Comparison of ENCODE assay signal across 17 cellular contexts in the genomic region with DNA sequence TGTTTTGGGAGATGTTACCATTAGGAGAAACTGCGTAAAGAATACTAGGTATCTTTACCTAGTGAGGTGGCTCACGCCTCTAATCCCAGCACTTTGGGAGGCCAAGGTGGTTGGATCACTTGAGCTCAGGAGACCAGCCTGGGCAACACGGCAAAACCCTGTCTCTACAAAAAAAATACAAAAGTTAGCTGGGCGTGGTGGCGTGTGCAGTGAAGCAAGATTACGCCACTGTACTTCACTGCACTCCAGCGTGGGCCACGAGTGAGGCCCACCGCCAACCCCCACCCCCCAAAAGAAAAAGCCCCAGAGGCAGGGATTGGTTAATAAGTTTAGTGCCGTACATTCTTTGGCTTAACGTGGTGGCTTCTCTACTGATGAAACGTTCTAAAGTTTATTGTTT. TPM values are rescaled to one million over a fixed set of nuclear protein-coding genes. Genes with fewer than 3 reads are reported as not detected.
"Had no signal": no experiment of that assay in that cellular context is flagged by ENCODE, and none has a peak within 500 bp of the region (broad histone marks: within the 10 kb centered on the region; RNA-seq: fewer than 3 reads in every experiment).

No MANE protein-coding gene starts in this region.

- H3K27ac ChIP-seq: brain microvascular endothelial cell, parathyroid adenoma, skin epidermis, thyroid gland had no signal

- H3K36me3 ChIP-seq: brain microvascular endothelial cell, thyroid gland had no signal

- H3K27me3 Mint-ChIP-seq: activated T-cell treated with anti-CD3 and anti-CD28 coated beads, Interleukin-2, amount 50 U/mL, for 24 hours had no signal

- DNase-seq: activated CD4-positive, alpha-beta T cell treated with anti-CD3 and anti-CD28 coated beads, Interleukin-2, amount 50 U/mL, for 48 hours; activated CD8-positive, alpha-beta memory T cell treated with anti-CD3 and anti-CD28 coated beads, Interleukin-2, amount 10 ng/mL, durations not matched to agents 7 days and 5 days; activated effector memory CD4-positive, alpha-beta T cell treated with Interleukin-2 at 50 U/mL for 16 hours; activated T-cell treated with anti-CD3 and anti-CD28 coated beads, Interleukin-2, amount 50 U/mL, for 24 hours; amygdala; dermis blood vessel endothelial cell had no signal

- H3K79me2 ChIP-seq: parathyroid adenoma had no signal

- H3K9me3 ChIP-seq: thyroid gland had no signal

- H3K27ac Mint-ChIP-seq: activated CD8-positive, alpha-beta memory T cell treated with anti-CD3 and anti-CD28 coated beads, Interleukin-2, amount 10 ng/mL, durations not matched to agents 7 days and 5 days; activated naive CD4-positive, alpha-beta T cell treated with anti-CD3 and anti-CD28 coated beads, Interleukin-2, amount 50 U/mL, for 72 hours; activated T-cell treated with anti-CD3 and anti-CD28 coated beads, Interleukin-2, amount 50 U/mL, for 24 hours had no signal

- H3K36me3 Mint-ChIP-seq: activated CD8-positive, alpha-beta memory T cell treated with anti-CD3 and anti-CD28 coated beads, Interleukin-2, amount 10 ng/mL, durations not matched to agents 7 days and 5 days; activated naive CD4-positive, alpha-beta T cell treated with anti-CD3 and anti-CD28 coated beads, Interleukin-2, amount 50 U/mL, for 72 hours had no signal

- ATAC-seq: activated CD8-positive, alpha-beta memory T cell treated with anti-CD3 and anti-CD28 coated beads, Interleukin-2, amount 10 ng/mL, durations not matched to agents 7 days and 5 days; activated naive CD4-positive, alpha-beta T cell treated with anti-CD3 and anti-CD28 coated beads, Interleukin-2, amount 50 U/mL, for 72 hours; esophagus mucosa; left lobe of liver had no signal

- H3K4me3 Mint-ChIP-seq: activated CD8-positive, alpha-beta memory T cell treated with anti-CD3 and anti-CD28 coated beads, Interleukin-2, amount 10 ng/mL, durations not matched to agents 7 days and 5 days; activated T-cell treated with anti-CD3 and anti-CD28 coated beads, Interleukin-2, amount 50 U/mL, for 24 hours had no signal

- H3K27me3 ChIP-seq: brain microvascular endothelial cell, thyroid gland had no signal

- H3K9ac ChIP-seq: parathyroid adenoma had no signal

- H3K4me3 ChIP-seq: skin epidermis, thyroid gland had no signal

- FAIRE-seq: endometrium, islet of Langerhans had no signal

- H3K4me1 ChIP-seq: thyroid gland had no signal

- H2AFZ ChIP-seq: parathyroid adenoma had no signal

RNA-seq across cellular contexts. Expression of a gene that starts 23.5 kb away (rescaled TPM):
- total RNA-seq: dermis blood vessel endothelial cell; esophagus mucosa; mesenteric fat pad; T-helper 2 cell treated with Interferon-gamma antibody and Interleukin-4, amounts not matched to agents 100 ng/mL and 5 ng/mL, for 36 hours had no signal
